ENCODE assay signal across 29 cellular contexts in genomic region chr5:136714286-136714685, GRCh38.
"Had no signal": no experiment of that assay in that cellular context is flagged by ENCODE, and none has a peak within 500 bp of the region (broad histone marks: within the 10 kb centered on the region; RNA-seq: fewer than 3 reads in every experiment).

No MANE protein-coding gene starts in this region.

- H2AFZ ChIP-seq: hepatocyte had no signal

- H3K9me3 ChIP-seq: colonic mucosa, esophagus muscularis mucosa, esophagus squamous epithelium, gastrocnemius medialis, gastroesophageal sphincter, heart left ventricle, heart right ventricle had no signal

- ATAC-seq: effector memory CD8-positive, alpha-beta T cell; esophagus mucosa; foreskin keratinocyte; gastrocnemius medialis; gastroesophageal sphincter; heart left ventricle; heart right ventricle had no signal

- FAIRE-seq: colon, endometrium, endothelial cell of umbilical vein, frontal cortex had no signal

- H3K4me3 ChIP-seq: colonic mucosa, coronary artery, dorsolateral prefrontal cortex, esophagus muscularis mucosa, esophagus squamous epithelium, gastrocnemius medialis, gastroesophageal sphincter, heart left ventricle, heart right ventricle, hepatocyte had no signal

- H3K4me2 ChIP-seq: hepatocyte had no signal

- H3K4me1 ChIP-seq: colonic mucosa, esophagus muscularis mucosa, esophagus squamous epithelium, foreskin keratinocyte, gastrocnemius medialis, gastroesophageal sphincter, heart left ventricle, heart right ventricle had no signal

- H3K27ac ChIP-seq: colonic mucosa, coronary artery, dorsolateral prefrontal cortex, epithelial cell of prostate, esophagus muscularis mucosa, esophagus squamous epithelium, foreskin keratinocyte, gastrocnemius medialis, gastroesophageal sphincter, heart left ventricle, heart right ventricle, hepatocyte had no signal

- H3K36me3 ChIP-seq: colonic mucosa, esophagus muscularis mucosa, esophagus squamous epithelium, gastrocnemius medialis, gastroesophageal sphincter, heart left ventricle, heart right ventricle had no signal

- H3K27me3 ChIP-seq: colonic mucosa, dorsolateral prefrontal cortex, esophagus muscularis mucosa, esophagus squamous epithelium, foreskin keratinocyte, gastrocnemius medialis, gastroesophageal sphincter, hepatocyte had no signal

- H3K79me2 ChIP-seq: hepatocyte had no signal

- DNase-seq: colonic mucosa; cortex of kidney; dermis blood vessel endothelial cell; dorsolateral prefrontal cortex; effector CD4-positive, alpha-beta T cell; effector CD8-positive, alpha-beta T cell; effector memory CD4-positive, alpha-beta T cell; effector memory CD8-positive, alpha-beta T cell; endodermal cell; erythroblast; esophagus squamous epithelium; foreskin fibroblast; foreskin keratinocyte; foreskin melanocyte; gastrocnemius medialis; glutamatergic neuron; head of caudate nucleus; heart left ventricle; heart right ventricle had no signal
